7 cellular contexts compared by ENCODE assay signal in the genomic region with DNA sequence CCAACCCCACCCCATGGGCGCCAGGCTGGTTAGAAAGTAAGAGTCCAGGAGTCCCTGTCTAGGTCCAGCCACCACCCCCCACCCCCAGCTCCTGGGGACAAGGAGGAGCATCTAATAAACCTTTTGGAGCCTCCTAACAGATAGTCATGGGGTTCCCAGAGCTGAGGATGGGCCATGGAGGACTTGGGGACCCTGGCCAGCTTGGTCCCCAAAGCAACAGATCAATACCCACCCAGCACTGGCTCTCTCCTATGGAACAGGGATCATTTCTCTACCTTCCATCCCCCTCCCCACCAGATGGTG. TPM values are rescaled to one million over a fixed set of nuclear protein-coding genes. Genes with fewer than 3 reads are reported as not detected.
DNase-seq lines count a peak whose midpoint lies in the region; ATAC-seq and TF ChIP-seq lines count a peak whose summit lies in the region.

No MANE protein-coding gene starts in this region.

- no peaks in the 10 kb centered on the region for H3K9me3 Mint-ChIP-seq in endodermal cell

- H3K27me3 ChIP-seq in endodermal cell (ENCODE audit: control insufficient read depth, insufficient read depth, low read length, poor library complexity, severe bottlenecking) = no peaks in the 10 kb centered on the region

- H3K27me3 Mint-ChIP-seq in endodermal cell (ENCODE audit: insufficient read depth) = no peaks in the 10 kb centered on the region

- H3K4me3 ChIP-seq in endodermal cell (ENCODE audit: low read length) (no peak overlapping the region), retinal pigment epithelial cell (ENCODE audit: low read length) (peak overlapping the region; percentile 7)

- H3K36me3 Mint-ChIP-seq in endodermal cell (ENCODE audit: low read depth) = peaks cover 42% of the 10 kb centered on the region

- no peak overlapping the region for H3K27ac ChIP-seq in endodermal cell (ENCODE audit: low read depth, low read length)

- H3K9me3 ChIP-seq in ES-I3 (ENCODE audit: control insufficient read depth, insufficient read depth, low read length) (no peaks in the 10 kb centered on the region), endodermal cell (ENCODE audit: control insufficient read depth, low read length) (no peaks in the 10 kb centered on the region)

- H3K4me3 Mint-ChIP-seq in endodermal cell = peak overlapping the region; percentile 62

- TF ChIP-seq CTCF in endodermal cell (conservative IDR thresholded peaks at IDR 0.05) = no peak
- no peak for TF ChIP-seq CTCF in retinal pigment epithelial cell (conservative IDR thresholded peaks at IDR 0.05; ENCODE audit: low read depth, low read length)

- H3K4me1 ChIP-seq in ES-I3 (ENCODE audit: insufficient read depth, low read length) (peaks cover 14% of the 10 kb centered on the region), endodermal cell (ENCODE audit: control insufficient read depth, insufficient read depth, low read length) (peaks cover 4% of the 10 kb centered on the region)

- no peak overlapping the region for H3K27ac Mint-ChIP-seq in endodermal cell

- peak overlapping the region; percentile 22; the same call in 1 of the 2 replicates for H3K9ac ChIP-seq in ES-I3 (ENCODE audit: low read depth, low read length)
- H3K9ac ChIP-seq in endodermal cell (ENCODE audit: extremely low read depth, low read length, poor library complexity, severe bottlenecking) = no peak overlapping the region

- DNase-seq in M059J (ENCODE audit: low read depth) (peak; percentile 65), endodermal cell (no peak), retinal pigment epithelial cell (ENCODE audit: low read depth) (no peak), NCI-H1694 treated with DMSO at 0.1 percent for 48 hours (lab: John Stamatoyannopoulos, UW) (no peak)

- 60 to 100% methylated on average over 1 of the region's 1 CpG for WGBS in endodermal cell (ENCODE audit: insufficient coverage in 1 of 2, insufficient read length in 1 of 2), 2 experiments

- no peaks in the 10 kb centered on the region; the same call in 1 of the 2 replicates for H3K36me3 ChIP-seq in ES-I3 (ENCODE audit: insufficient read depth, low read length)
- H3K36me3 ChIP-seq in endodermal cell (ENCODE audit: control insufficient read depth, insufficient read depth, low read length) = peaks cover 67% of the 10 kb centered on the region

- ATAC-seq in HG03025 (IDR thresholded peaks at IDR 0.05; ENCODE audit: low FRiP score, unreplicated experiment) (no peak), GM21717 (IDR thresholded peaks at IDR 0.05; ENCODE audit: unreplicated experiment) (no peak)

- peaks cover 10% of the 10 kb centered on the region for H3K4me1 Mint-ChIP-seq in endodermal cell

RNA-seq across cellular contexts. Expression of gene NR2F6, which starts 9.4 kb away (rescaled TPM):
- 35.5 and 56.4 TPM in 2 replicates for total RNA-seq in M059J (2014; rRNA removed; shearing (Covaris generic))
- 100 to 1,000 TPM; 103 to 107 TPM for total RNA-seq in endodermal cell
- polyA plus RNA-seq in endodermal cell (2013, experiment 1 of 2) = 59.2 TPM
- polyA plus RNA-seq in endodermal cell (2013, experiment 2 of 2) = 54.2 TPM

RNA-seq across cellular contexts. Expression of gene OCEL1, which starts 10.3 kb away (rescaled TPM):
- 7.9 and 9.7 TPM in 2 replicates for total RNA-seq in M059J (2014; rRNA removed; shearing (Covaris generic))
- total RNA-seq in endodermal cell = 10 to 100 TPM; 23.1 to 29.1 TPM
- 16.5 TPM for polyA plus RNA-seq in endodermal cell (2013, experiment 1 of 2)
- 15.0 TPM for polyA plus RNA-seq in endodermal cell (2013, experiment 2 of 2)

RNA-seq across cellular contexts. Expression of gene USE1, which starts 21.2 kb away (rescaled TPM):
- 17.9 and 18.1 TPM in 2 replicates for total RNA-seq in M059J (2014; rRNA removed; shearing (Covaris generic))
- total RNA-seq in endodermal cell = 10 to 100 TPM; 17.4 to 18.4 TPM
- polyA plus RNA-seq in endodermal cell (2013, experiment 1 of 2) = 20.4 TPM
- polyA plus RNA-seq in endodermal cell (2013, experiment 2 of 2) = 16.8 TPM

RNA-seq across cellular contexts. Expression of gene USHBP1, which starts 28.2 kb away (rescaled TPM):
- total RNA-seq in M059J (2014; rRNA removed; shearing (Covaris generic)) = not detected in 2 replicates
- total RNA-seq in endodermal cell = 1 to 10 TPM; 3.8 to 6.2 TPM
- 1.2 TPM for polyA plus RNA-seq in endodermal cell (2013, experiment 1 of 2)
- 1.2 TPM for polyA plus RNA-seq in endodermal cell (2013, experiment 2 of 2)

RNA-seq across cellular contexts. Expression of gene BABAM1, which starts 30.9 kb away (rescaled TPM):
- total RNA-seq in M059J (2014; rRNA removed; shearing (Covaris generic)) = 121 and 122 TPM in 2 replicates
- total RNA-seq in endodermal cell = 100 to 1,000 TPM; 136 to 151 TPM
- 92.0 TPM for polyA plus RNA-seq in endodermal cell (2013, experiment 1 of 2)
- polyA plus RNA-seq in endodermal cell (2013, experiment 2 of 2) = 81.9 TPM
